Comparison of ENCODE assay signal across 8 cellular contexts in the genomic region with DNA sequence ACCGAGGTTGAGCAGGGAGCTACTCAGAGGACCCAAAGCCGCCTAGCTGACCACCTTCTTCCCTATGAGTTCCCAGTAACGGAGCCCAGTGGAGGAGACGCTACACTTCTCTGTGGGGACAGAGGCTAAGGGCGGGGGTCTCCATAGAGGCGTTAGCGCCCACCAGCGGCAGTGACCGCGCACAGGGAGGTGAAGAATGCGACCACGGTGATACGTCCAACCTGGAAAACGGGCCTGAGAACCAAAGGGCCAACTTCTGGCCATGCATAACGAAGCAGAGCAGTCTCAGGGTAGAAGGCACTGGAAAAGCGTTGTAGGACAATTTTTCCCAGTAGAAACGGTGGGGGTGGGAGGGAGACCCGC. TPM values are rescaled to one million over a fixed set of nuclear protein-coding genes. Genes with fewer than 3 reads are reported as not detected.
DNase-seq lines count a peak whose midpoint lies in the region; ATAC-seq, FAIRE-seq and TF ChIP-seq lines count a peak whose summit lies in the region.

No MANE protein-coding gene starts in this region.

- H3K9me3 Mint-ChIP-seq in CD4-positive, CD25-positive, alpha-beta regulatory T cell: peaks cover 0 to 2% (median 0%) of the 10 kb centered on the region in 7 donors
- no peaks in the 10 kb centered on the region for H3K9me3 Mint-ChIP-seq in activated naive CD8-positive, alpha-beta T cell treated with anti-CD3 and anti-CD28 coated beads for 36 hours

- no peak for TF ChIP-seq RAD21 in liver (IDR thresholded peaks at IDR 0.05)

- peaks cover 40% of the 10 kb centered on the region for H3K27me3 Mint-ChIP-seq in CD4-positive, CD25-positive, alpha-beta regulatory T cell
- H3K27me3 Mint-ChIP-seq in activated naive CD8-positive, alpha-beta T cell treated with anti-CD3 and anti-CD28 coated beads for 36 hours: peaks cover 14% of the 10 kb centered on the region

- peaks cover 10% of the 10 kb centered on the region for H3K36me3 Mint-ChIP-seq in CD4-positive, CD25-positive, alpha-beta regulatory T cell
- peaks cover 21% of the 10 kb centered on the region for H3K36me3 Mint-ChIP-seq in activated naive CD8-positive, alpha-beta T cell treated with anti-CD3 and anti-CD28 coated beads for 36 hours

- no peak for TF ChIP-seq POLR2A in H54 (IDR thresholded peaks at IDR 0.05; ENCODE audit: low read depth, low read length)

- peaks cover 13% of the 10 kb centered on the region for H3K36me3 ChIP-seq in CD4-positive, CD25-positive, alpha-beta regulatory T cell (ENCODE audit: control insufficient read depth, insufficient read depth, low read length)
- H3K36me3 ChIP-seq in HEK293 (ENCODE audit: control insufficient read depth in 2 of 2, insufficient read depth in 1 of 2, low read length in 2 of 2) (peaks cover 0 to 7% of the 10 kb centered on the region in 2 experiments; a peak in 1 of 3 replicates), liver (ENCODE audit: control insufficient read depth in 4 of 4, insufficient read depth in 3 of 4, low read depth in 1 of 4, low read length in 3 of 4) (peaks cover 0 to 1% (median 0%) of the 10 kb centered on the region in 4 donors), upper lobe of right lung (no peaks in the 10 kb centered on the region)

- H3K4me1 ChIP-seq in CD4-positive, CD25-positive, alpha-beta regulatory T cell (ENCODE audit: control insufficient read depth, insufficient read depth, low read length, poor library complexity, severe bottlenecking): peaks cover 32% of the 10 kb centered on the region
- H3K4me1 ChIP-seq in HEK293 (ENCODE audit: control insufficient read depth, insufficient read depth, low read length) (peaks cover 13% of the 10 kb centered on the region), liver (ENCODE audit: control insufficient read depth in 4 of 4, insufficient read depth in 4 of 4, low read length in 3 of 4) (peaks cover 13 to 53% (median 38%) of the 10 kb centered on the region in 4 donors), upper lobe of right lung (peaks cover 19% of the 10 kb centered on the region)

- CTCF ChIA-PET in HEK293 (lab: Yijun Ruan, JAX): interaction anchor here (0.6 to 2.7 kb wide), 37 partner anchors 8 to 1781 kb away, joined by 3 to 30 read pairs (median 3); no protein-coding TSS in a partner anchor

- TF ChIP-seq CTCF in HEK293 (tag by site-specific recombination; IDR thresholded peaks at IDR 0.05) (no peak), liver (IDR thresholded peaks at IDR 0.05; ENCODE audit: low read depth, low read length, missing input control) (no peak), upper lobe of right lung (IDR thresholded peaks at IDR 0.05) (no peak)

- H3K4me3 Mint-ChIP-seq in CD4-positive, CD25-positive, alpha-beta regulatory T cell: peak overlapping the region; percentile 96 to 99 (median 96)
- H3K4me3 Mint-ChIP-seq in activated naive CD8-positive, alpha-beta T cell treated with anti-CD3 and anti-CD28 coated beads for 36 hours: peak overlapping the region; percentile 69

- no peak overlapping the region for H3K9ac ChIP-seq in liver (ENCODE audit: low read depth in 1 of 2, low read length in 2 of 2)

- peak overlapping the region; percentile 29 for H3K4me3 ChIP-seq in CD4-positive, CD25-positive, alpha-beta regulatory T cell (ENCODE audit: low read depth, low read length)
- H3K4me3 ChIP-seq in HEK293 (ENCODE audit: low read depth, low read length): peak overlapping the region; percentile 37
- peak overlapping the region in 2 of 3 donors; percentile 41 to 79 for H3K4me3 ChIP-seq in liver (ENCODE audit: low read depth in 1 of 3, low read length in 3 of 3)
- H3K4me3 ChIP-seq in upper lobe of right lung: peak overlapping the region; percentile 78

- peaks cover 17% of the 10 kb centered on the region for H3K27me3 ChIP-seq in CD4-positive, CD25-positive, alpha-beta regulatory T cell (ENCODE audit: control insufficient read depth, insufficient read depth, low read length)
- H3K27me3 ChIP-seq in liver (ENCODE audit: control insufficient read depth in 4 of 4, insufficient read depth in 4 of 4, low read length in 3 of 4): no peaks in the 10 kb centered on the region
- H3K27me3 ChIP-seq in upper lobe of right lung: no peaks in the 10 kb centered on the region

- H3K27ac Mint-ChIP-seq in CD4-positive, CD25-positive, alpha-beta regulatory T cell: peak overlapping the region; percentile 32 to 97 (median 60)
- H3K27ac Mint-ChIP-seq in activated naive CD8-positive, alpha-beta T cell treated with anti-CD3 and anti-CD28 coated beads for 36 hours: no peak overlapping the region

- no peak for FAIRE-seq in H54 (lab: Jason Lieb, UNC)

- POLR2A ChIA-PET in HEK293 (lab: Yijun Ruan, JAX): interaction anchor here (0.6 to 1.9 kb wide), 7 partner anchors 8 to 960 kb away, joined by 3 to 7 read pairs (median 3); partner anchors contain the start of genes GNPAT and PGBD5

- H3K9me3 ChIP-seq in CD4-positive, CD25-positive, alpha-beta regulatory T cell (ENCODE audit: control insufficient read depth in 2 of 2, low read length in 2 of 2): no peaks in the 10 kb centered on the region
- H3K9me3 ChIP-seq in HEK293 (ENCODE audit: control insufficient read depth, insufficient read depth, low read depth, low read length): no peaks in the 10 kb centered on the region
- no peaks in the 10 kb centered on the region for H3K9me3 ChIP-seq in liver (ENCODE audit: control insufficient read depth in 4 of 4, low read length in 3 of 4)
- no peaks in the 10 kb centered on the region for H3K9me3 ChIP-seq in upper lobe of right lung

- peaks cover 13 to 56% (median 29%) of the 10 kb centered on the region in 4 donors for H3K4me1 Mint-ChIP-seq in CD4-positive, CD25-positive, alpha-beta regulatory T cell
- H3K4me1 Mint-ChIP-seq in activated naive CD8-positive, alpha-beta T cell treated with anti-CD3 and anti-CD28 coated beads for 36 hours: peaks cover 41% of the 10 kb centered on the region

- no peak for DNase-seq in CD4-positive, CD25-positive, alpha-beta regulatory T cell
- peak; percentile 14 for DNase-seq in activated naive CD8-positive, alpha-beta T cell treated with anti-CD3 and anti-CD28 coated beads for 36 hours
- DNase-seq in upper lobe of right lung (no peak), NCI-H187 treated with DMSO at 0.1 percent for 48 hours (lab: John Stamatoyannopoulos, UW) (no peak), H54 (ENCODE audit: insufficient read length, low spot score) (no peak)

- 40% methylated on average over 18 of the region's 18 CpGs for WGBS in liver

- H3K27ac ChIP-seq in CD4-positive, CD25-positive, alpha-beta regulatory T cell (ENCODE audit: insufficient read depth, low read length, poor library complexity, severe bottlenecking): no peak overlapping the region
- H3K27ac ChIP-seq in HEK293 (ENCODE audit: extremely low read depth, low read depth, low read length) (no peak overlapping the region; the same call in 1 of the 2 replicates), liver (ENCODE audit: low read depth in 1 of 2, low read length in 2 of 2) (no peak overlapping the region), upper lobe of right lung (no peak overlapping the region)

- no peak for ATAC-seq in CD4-positive, CD25-positive, alpha-beta regulatory T cell (ENCODE audit: low read depth in 2 of 2)
- ATAC-seq in upper lobe of right lung: no peak
- no peak for ATAC-seq in GM18517 (IDR thresholded peaks at IDR 0.05; ENCODE audit: unreplicated experiment)

- intact Hi-C loops in upper lobe of right lung (cut with DNase I): no loop called here

TF ChIP-seq in HEK293, 187 proteins besides CTCF, POLR2A, EP300 and RAD21:
- peak; percentile 16; the same call in 1 of the 2 replicates for TF ChIP-seq ZNF785 (tag by site-specific recombination; IDR thresholded peaks at IDR 0.05)
- no peak for TF ChIP-seq GLIS1 (tag by site-specific recombination; IDR thresholded peaks at IDR 0.05)

TF ChIP-seq in liver, 16 proteins besides CTCF, POLR2A, EP300 and RAD21 (continues in another document):
- no peak for TF ChIP-seq TAF1 (conservative IDR thresholded peaks at IDR 0.05)
- no peak for TF ChIP-seq REST (IDR thresholded peaks at IDR 0.05)

RNA-seq across cellular contexts. Expression of gene COG2, which starts 0.4 kb away (rescaled TPM):
- total RNA-seq in CD4-positive, CD25-positive, alpha-beta regulatory T cell: 24.4 TPM
- 10 to 100 TPM; 29.9 to 38.9 (median 34.3) TPM for polyA plus RNA-seq in CD4-positive, CD25-positive, alpha-beta regulatory T cell
- total RNA-seq in activated naive CD8-positive, alpha-beta T cell treated with anti-CD3 and anti-CD28 coated beads for 36 hours: 10 to 100 TPM; 41.0 to 41.7 TPM
- 10 to 100 TPM; 13.3 to 15.4 TPM for total RNA-seq in liver
- polyA plus RNA-seq in liver: 10 to 100 TPM in 1 of 2 donors, 1 to 10 TPM in 1; 6.4 to 16.1 TPM
- total RNA-seq in upper lobe of right lung: 26.7 TPM
